In the genomic region with DNA sequence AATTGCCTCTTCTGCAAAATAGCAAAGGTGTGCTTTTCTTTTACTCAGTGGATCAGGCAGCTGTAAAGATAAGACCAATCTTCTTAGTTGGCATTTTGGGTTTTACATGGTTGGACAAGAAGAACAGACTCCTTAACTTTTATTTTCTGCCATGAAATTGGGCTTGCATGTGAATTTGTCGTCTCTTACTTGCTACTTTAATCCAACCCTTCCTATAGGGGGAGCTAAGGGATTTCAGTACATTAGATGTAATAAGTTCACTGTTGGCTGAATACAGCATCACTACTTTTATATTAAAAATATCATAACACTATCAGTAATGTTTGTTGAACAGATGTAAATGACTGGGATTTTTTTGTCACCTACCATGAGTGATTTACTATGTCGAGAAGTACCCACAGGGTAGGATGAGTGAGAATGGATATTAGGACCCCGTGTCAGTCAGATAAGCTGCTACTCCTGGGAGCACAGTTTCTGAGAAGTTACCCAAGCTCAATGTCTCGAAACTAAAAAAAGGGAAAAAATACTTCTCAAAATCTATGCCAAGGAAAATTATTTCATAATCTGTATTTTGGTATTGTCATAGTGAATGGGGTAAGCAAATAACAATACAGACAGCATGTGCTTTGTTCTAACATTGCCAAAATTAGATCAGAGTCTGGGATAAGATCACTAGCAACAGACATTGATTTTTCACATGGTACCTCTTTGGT, we compare ENCODE assay signal across 8 cellular contexts.
DNase-seq lines count a peak whose midpoint lies in the region; ATAC-seq, FAIRE-seq and TF ChIP-seq lines count a peak whose summit lies in the region.

No MANE protein-coding gene starts in this region.

- H3K4me1 ChIP-seq in mammary epithelial cell (ENCODE audit: insufficient read depth, low read length) (peaks cover 17% of the 10 kb centered on the region), lung (ENCODE audit: control insufficient read depth in 2 of 2, insufficient read depth in 2 of 2, low read length in 2 of 2) (no peaks in the 10 kb centered on the region)

- CTCF ChIA-PET in Calu3 (lab: Charles Lee) (interaction anchor here (0.6 to 4.0 kb wide), 22 partner anchors 10 to 523 kb away, joined by 3 to 33 read pairs (median 4); no protein-coding TSS in a partner anchor), mammary epithelial cell (lab: Charles Lee; ENCODE audit: low non-redundant PET) (interaction anchor here (0.6 kb wide), 1 partner anchor 292 kb away, joined by 4 read pairs; no protein-coding TSS in a partner anchor)

- in situ Hi-C loops in KBM-7 (cut with MboI; ENCODE audit: low pct_unique_long_range_greater_than_20kb, low sequenced_read_pairs) = no loop called here
- in situ Hi-C loops in mammary epithelial cell (cut with MboI; ENCODE audit: low sequenced_read_pairs in 2 of 2) = no loop called here

- H3K27ac ChIP-seq in mammary epithelial cell (ENCODE audit: insufficient read depth, low read depth, low read length) = no peak overlapping the region
- H3K27ac ChIP-seq in lung (ENCODE audit: low read depth in 1 of 2, low read length in 1 of 2) = no peak overlapping the region

- H3K9me3 ChIP-seq in mammary epithelial cell (replicated peaks; ENCODE audit: insufficient read depth, low read length) (no peaks in the 10 kb centered on the region), lung (ENCODE audit: control insufficient read depth in 2 of 2, insufficient read depth in 1 of 2, low read length in 1 of 2) (no peaks in the 10 kb centered on the region)

- H3K4me2 ChIP-seq in mammary epithelial cell (ENCODE audit: insufficient read depth, low read depth, low read length) = no peak overlapping the region

- peak overlapping the region; percentile 16 for H3K9ac ChIP-seq in mammary epithelial cell (ENCODE audit: insufficient read depth, low read length)

- H3K27me3 ChIP-seq in mammary epithelial cell (ENCODE audit: insufficient read depth, low read length) = no peaks in the 10 kb centered on the region
- no peaks in the 10 kb centered on the region for H3K27me3 ChIP-seq in lung (ENCODE audit: control insufficient read depth, insufficient read depth)

- H3K4me3 Mint-ChIP-seq in Calu3 (ENCODE audit: low read depth, unreplicated experiment) = no peak overlapping the region

- no TSS peak for BruUV-seq in Calu3 (replicated peaks; lab: Mats Ljungman, UMichigan)
- BruUV-seq in mammary epithelial cell (replicated peaks; lab: Mats Ljungman, UMichigan) = TSS peak; percentile 76

- no peak overlapping the region for H2AFZ ChIP-seq in mammary epithelial cell (ENCODE audit: low read depth, low read length)

- 59% methylated on average over 4 of the region's 4 CpGs for WGBS in mammary epithelial cell (ENCODE audit: low coverage, missing lambda C conversion rate)
- 48% methylated on average over 4 of the region's 4 CpGs for WGBS in lung, 2 donors

- dilution Hi-C loops in mammary epithelial cell (cut with HindIII; ENCODE audit: low sequenced_read_pairs) = no loop called here

- FAIRE-seq in RCC 7860 (lab: Jason Lieb, UNC) = no peak

- no peaks in the 10 kb centered on the region for H3K27me3 Mint-ChIP-seq in Calu3 (ENCODE audit: unreplicated experiment)

- no peak for DNase-seq in Calu3
- peak; percentile 53 for DNase-seq in KBM-7
- DNase-seq in mammary epithelial cell = no peak
- DNase-seq in lung (ENCODE audit: low spot score) = no peak
- DNase-seq in activated gamma-delta T cell treated with Interleukin-2 at 50 U/mL for 16 hours = no peak
- DNase-seq in DMS79 (lab: John Stamatoyannopoulos, UW) = no peak
- no peak for DNase-seq in RCC 7860 (ENCODE audit: low spot score)

- ATAC-seq in lung (ENCODE audit: insufficient read depth, low FRiP score) = peak; percentile 54
- ATAC-seq in HG02884 (IDR thresholded peaks at IDR 0.05; ENCODE audit: unreplicated experiment) = no peak

- H3K36me3 Mint-ChIP-seq in Calu3 (ENCODE audit: insufficient read depth, unreplicated experiment) = no peaks in the 10 kb centered on the region

- H3K4me3 ChIP-seq in mammary epithelial cell (replicated peaks in 1 of 3; ENCODE audit: insufficient read depth in 1 of 3, low read depth in 2 of 3, low read length in 3 of 3) (no peak overlapping the region), lung (no peak overlapping the region)

- H3K27ac Mint-ChIP-seq in Calu3 (ENCODE audit: unreplicated experiment) = peak overlapping the region; percentile 58

- no peaks in the 10 kb centered on the region for H3K9me3 Mint-ChIP-seq in Calu3 (ENCODE audit: low read depth, unreplicated experiment)

- peaks cover 87% of the 10 kb centered on the region for H3K4me1 Mint-ChIP-seq in Calu3 (ENCODE audit: low read depth, unreplicated experiment)

- H3K79me2 ChIP-seq in mammary epithelial cell (ENCODE audit: insufficient read depth, low read length) = no peaks in the 10 kb centered on the region

- H3K36me3 ChIP-seq in mammary epithelial cell (ENCODE audit: insufficient read depth, low read length) (no peaks in the 10 kb centered on the region), lung (ENCODE audit: control insufficient read depth in 2 of 2, insufficient read depth in 2 of 2, low read length in 2 of 2) (no peaks in the 10 kb centered on the region)

- no peaks in the 10 kb centered on the region for H4K20me1 ChIP-seq in mammary epithelial cell (ENCODE audit: insufficient read depth, low read length)

- TF ChIP-seq CTCF in Calu3 (IDR thresholded peaks at IDR 0.05; ENCODE audit: unreplicated experiment) (peak; percentile 67), mammary epithelial cell (conservative IDR thresholded peaks at IDR 0.05 in 1 of 2, IDR thresholded peaks at IDR 0.05 in 1 of 2; ENCODE audit: extremely low read depth in 1 of 2, insufficient read depth in 1 of 2, low read depth in 1 of 2, low read length in 2 of 2) (peak; percentile 44 to 60), lung (IDR thresholded peaks at IDR 0.05; ENCODE audit: control extremely low read depth, extremely low read depth) (peak; percentile 24)

- intact Hi-C loops in Calu3 (cut with micrococcal nuclease; ENCODE audit: unreplicated experiment) = loop anchor here (1.0 to 5.0 kb wide), 3 partner anchors 23 to 293 kb away; no protein-coding TSS in a partner anchor
- intact Hi-C loops in mammary epithelial cell (cut with micrococcal nuclease) = loop anchor here (1.0 to 5.0 kb wide), 3 partner anchors 26 to 289 kb away; a partner anchor contains a TSS
